In the genomic region with DNA sequence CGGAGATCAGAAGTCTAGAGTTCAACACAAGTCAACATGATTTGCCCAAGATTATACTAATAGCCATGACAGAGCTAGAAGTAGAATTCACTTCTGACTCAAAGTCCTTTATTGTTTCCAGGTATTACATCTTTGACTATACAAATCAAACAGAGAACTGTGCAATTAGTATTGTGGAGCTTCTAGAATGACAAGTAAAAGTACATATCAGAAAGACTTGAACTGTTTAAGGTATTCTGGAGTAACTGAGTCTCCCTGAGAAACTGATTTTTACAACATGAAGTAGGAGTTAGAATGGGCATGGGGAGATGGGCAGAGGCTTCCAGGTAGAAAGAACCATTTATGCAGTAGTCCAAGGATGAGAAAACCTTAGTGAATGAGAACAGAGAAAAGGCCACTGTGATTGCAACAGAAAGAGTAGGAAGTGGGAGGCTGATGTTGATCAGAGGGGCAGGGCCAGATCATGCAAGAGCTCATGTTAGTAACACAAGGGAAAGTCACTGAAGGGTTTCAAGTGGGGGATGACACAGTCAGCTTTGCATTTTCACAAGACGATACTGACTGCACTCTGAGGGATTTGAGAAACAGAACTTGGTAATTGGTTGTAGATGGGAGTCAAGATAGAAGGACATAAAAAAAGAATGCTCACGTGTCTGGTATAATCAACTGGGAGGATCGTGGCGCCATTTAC, we compare ENCODE assay signal across 15 cellular contexts.
DNase-seq lines count a peak whose midpoint lies in the region; ATAC-seq, FAIRE-seq and TF ChIP-seq lines count a peak whose summit lies in the region.
"Had no signal": no experiment of that assay in that cellular context is flagged by ENCODE, and none has a peak within 500 bp of the region (broad histone marks: within the 10 kb centered on the region; RNA-seq: fewer than 3 reads in every experiment).

No MANE protein-coding gene starts in this region.

- TF ChIP-seq POLR2A in NB4 (IDR thresholded peaks at IDR 0.05; ENCODE audit: extremely low read depth, insufficient read length): no peak

- no peak overlapping the region for H3K27ac ChIP-seq in naive thymus-derived CD4-positive, alpha-beta T cell (ENCODE audit: low read depth, low read length)
- H3K27ac ChIP-seq: A549, adrenal gland, skin epidermis had no signal

- H3K36me3 Mint-ChIP-seq in naive thymus-derived CD4-positive, alpha-beta T cell: peaks cover 5 to 36% (median 7%) of the 10 kb centered on the region in 5 donors

- peaks cover 0 to 10% (median 0%) of the 10 kb centered on the region in 3 experiments for H3K36me3 ChIP-seq in naive thymus-derived CD4-positive, alpha-beta T cell (ENCODE audit: control insufficient read depth in 2 of 3, insufficient read depth in 3 of 3, low read length in 3 of 3)
- H3K36me3 ChIP-seq: adrenal gland had no signal

- no peaks in the 10 kb centered on the region for H3K4me1 ChIP-seq in naive thymus-derived CD4-positive, alpha-beta T cell (ENCODE audit: control insufficient read depth in 2 of 2, insufficient read depth in 2 of 2, low read length in 2 of 2)
- H3K4me1 ChIP-seq: A549 had no signal

- H3K27me3 Mint-ChIP-seq in naive thymus-derived CD4-positive, alpha-beta T cell: no peaks in the 10 kb centered on the region

- ATAC-seq in HG02678 (IDR thresholded peaks at IDR 0.05; ENCODE audit: unreplicated experiment): peak; percentile 67
- peak; percentile 73 for ATAC-seq in naive thymus-derived CD4-positive, alpha-beta T cell
- ATAC-seq in GM19395 (IDR thresholded peaks at IDR 0.05; ENCODE audit: unreplicated experiment): no peak
- ATAC-seq: A549 had no signal

- H3K4me3 ChIP-seq in NB4 (ENCODE audit: low read depth, low read length): no peak overlapping the region
- no peak overlapping the region for H3K4me3 ChIP-seq in naive thymus-derived CD4-positive, alpha-beta T cell (ENCODE audit: low read length)
- H3K4me3 ChIP-seq: A549, adrenal gland, lung, skin epidermis had no signal

- no peaks in the 10 kb centered on the region for H3K9me3 Mint-ChIP-seq in naive thymus-derived CD4-positive, alpha-beta T cell

- DNase-seq in NCI-H2227 treated with DMSO at 0.1 percent for 48 hours (lab: John Stamatoyannopoulos, UW) (peak; percentile 22), NCI-H2227 (lab: John Stamatoyannopoulos, UW; ENCODE audit: unreplicated experiment) (no peak), NB4 (ENCODE audit: low read depth) (peak; percentile 88), DMS114 treated with DMSO at 0.1 percent for 48 hours (lab: John Stamatoyannopoulos, UW; ENCODE audit: unreplicated experiment) (no peak), HTR-8/SVneo (ENCODE audit: insufficient read length, low spot score) (no peak)
- no peak for DNase-seq in naive thymus-derived CD4-positive, alpha-beta T cell
- DNase-seq: adrenal gland, erythroblast, substantia nigra had no signal

- no peak for FAIRE-seq in HTR-8/SVneo (lab: Jason Lieb, UNC)
- FAIRE-seq: A549, TTC549 had no signal

- H3K4me3 Mint-ChIP-seq in naive thymus-derived CD4-positive, alpha-beta T cell: no peak overlapping the region

- no peaks in the 10 kb centered on the region for H3K27me3 ChIP-seq in naive thymus-derived CD4-positive, alpha-beta T cell (ENCODE audit: control insufficient read depth in 2 of 2, insufficient read depth in 2 of 2, low read length in 2 of 2)
- H3K27me3 ChIP-seq: adrenal gland had no signal

- H3K4me1 Mint-ChIP-seq in naive thymus-derived CD4-positive, alpha-beta T cell: peaks cover 0 to 11% (median 0%) of the 10 kb centered on the region in 7 donors

- no peak overlapping the region for H3K27ac Mint-ChIP-seq in naive thymus-derived CD4-positive, alpha-beta T cell

- H3K9me3 ChIP-seq in naive thymus-derived CD4-positive, alpha-beta T cell (ENCODE audit: control insufficient read depth in 2 of 3, low read length in 3 of 3): no peaks in the 10 kb centered on the region
- H3K9me3 ChIP-seq: A549, adrenal gland had no signal

- POLR2A ChIA-PET in naive thymus-derived CD4-positive, alpha-beta T cell (lab: Charles Lee): no interaction called here

- CTCF ChIA-PET in naive thymus-derived CD4-positive, alpha-beta T cell (lab: Charles Lee): interaction anchor here (1.0 kb wide), 1 partner anchor 197 kb away, joined by 3 read pairs; no protein-coding TSS in a partner anchor

- intact Hi-C loops in naive thymus-derived CD4-positive, alpha-beta T cell (cut with micrococcal nuclease): loop anchor here in 1 of 2 donors (5.0 kb wide), 2 partner anchors 277 to 872 kb away; no protein-coding TSS in a partner anchor

- TF ChIP-seq CTCF in NB4 (IDR thresholded peaks at IDR 0.05; ENCODE audit: low read depth, low read length): no peak

Comparison
In these comparisons a context has a peak if more than half of its experiments do, and no peak if none do; other contexts are left out.
1. DNase-seq: peak in NCI-H2227 treated with DMSO at 0.1 percent for 48 hours (single experiment) and NB4 (single experiment); none in NCI-H2227 (single experiment), naive thymus-derived CD4-positive, alpha-beta T cell (0 of 9), DMS114 treated with DMSO at 0.1 percent for 48 hours (single experiment) and HTR-8/SVneo (single experiment).